Comparison of ENCODE assay signal across 1 cellular context in the genomic region with DNA sequence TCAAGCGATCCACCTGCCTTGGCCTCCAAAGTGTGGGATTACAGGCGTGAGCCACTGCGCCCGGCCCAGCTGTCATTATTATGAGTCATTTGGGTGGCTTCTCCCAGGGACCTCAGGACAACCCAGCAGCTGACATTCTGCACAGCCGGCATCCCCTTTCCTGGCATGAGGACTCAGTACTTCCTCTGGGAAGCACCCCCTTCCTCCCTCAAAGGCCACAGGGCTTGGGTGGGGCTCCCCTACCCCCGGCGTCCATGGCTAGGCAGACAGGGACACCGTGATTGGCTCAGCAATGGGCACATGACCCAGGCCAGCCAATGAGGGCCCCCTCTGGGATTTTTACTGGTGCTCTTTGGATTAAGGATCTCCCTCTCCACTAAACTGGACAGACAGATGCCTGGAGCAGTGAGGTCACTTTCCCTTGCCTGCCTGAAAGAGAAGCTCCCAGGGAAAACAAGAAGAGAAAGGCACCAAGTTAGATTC.
TF ChIP-seq lines count a peak whose summit lies in the region.

No MANE protein-coding gene starts in this region.

TF ChIP-seq in endothelial cell of umbilical vein, 7 proteins besides CTCF, POLR2A, EP300 and RAD21:
- TF ChIP-seq, protein P1, sequence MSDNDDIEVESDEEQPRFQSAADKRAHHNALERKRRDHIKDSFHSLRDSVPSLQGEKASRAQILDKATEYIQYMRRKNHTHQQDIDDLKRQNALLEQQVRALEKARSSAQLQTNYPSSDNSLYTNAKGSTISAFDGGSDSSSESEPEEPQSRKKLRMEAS (IDR thresholded peaks at IDR 0.05; ENCODE audit: insufficient read depth, insufficient read length): peak; percentile 75
- no peak for TF ChIP-seq EZH2 (IDR thresholded peaks at IDR 0.05; ENCODE audit: borderline replicate concordance, low read depth, low read length, severe bottlenecking)
- no peak for TF ChIP-seq GATA2 (IDR thresholded peaks at IDR 0.05; ENCODE audit: insufficient read depth, insufficient read length, low read depth, low read length)
